In genomic region chr11:45424781-45425180, GRCh38 we compare ENCODE assay signal across 14 cellular contexts.
A peak's percentile ranks its signal among the peaks of the same experiment; 100 is the strongest.
DNase-seq lines count a peak whose midpoint lies in the region; ATAC-seq and TF ChIP-seq lines count a peak whose summit lies in the region.
"Had no signal": no experiment of that assay in that cellular context is flagged by ENCODE, and none has a peak within 500 bp of the region (broad histone marks: within the 10 kb centered on the region; RNA-seq: fewer than 3 reads in every experiment).

No MANE protein-coding gene starts in this region.

- H3K4me1 Mint-ChIP-seq in naive thymus-derived CD8-positive, alpha-beta T cell, result no peaks in the 10 kb centered on the region
- no peaks in the 10 kb centered on the region for H3K4me1 Mint-ChIP-seq in T-helper 17 cell
- H3K4me1 Mint-ChIP-seq: CD4-positive, CD25-positive, alpha-beta regulatory T cell had no signal

- peak; percentile 24 for ATAC-seq in aorta (ENCODE audit: low FRiP score)
- ATAC-seq in naive thymus-derived CD8-positive, alpha-beta T cell, result no peak
- ATAC-seq in T-helper 17 cell, result no peak

- H3K27me3 Mint-ChIP-seq in naive thymus-derived CD8-positive, alpha-beta T cell, result peaks cover 8 to 54% (median 34%) of the 10 kb centered on the region in 5 donors
- H3K27me3 Mint-ChIP-seq in T-helper 17 cell, result peaks cover 55% of the 10 kb centered on the region

- H3K4me3 ChIP-seq in ascending aorta (no peak overlapping the region), dorsolateral prefrontal cortex (no peak overlapping the region), aorta (ENCODE audit: low read length in 2 of 2) (no peak overlapping the region)
- H3K4me3 ChIP-seq: BLaER1 treated with 17β-estradiol and CSF1 and Interleukin-3, amounts not matched to agents 10 nM and 100 nM had no signal

- POLR2A ChIA-PET in naive thymus-derived CD8-positive, alpha-beta T cell (lab: Charles Lee), result no interaction called here

- no peaks in the 10 kb centered on the region for H3K27me3 ChIP-seq in ascending aorta
- H3K27me3 ChIP-seq in dorsolateral prefrontal cortex, result peaks cover 0 to 8% (median 0%) of the 10 kb centered on the region in 45 donors
- no peaks in the 10 kb centered on the region for H3K27me3 ChIP-seq in aorta (ENCODE audit: control insufficient read depth in 1 of 2, insufficient read depth in 2 of 2, low read length in 1 of 2)
- H3K27me3 ChIP-seq: BLaER1 treated with 17β-estradiol and CSF1 and Interleukin-3, amounts not matched to agents 10 nM and 100 nM had no signal

- intact Hi-C loops in ascending aorta (cut with DNase I), result no loop called here
- intact Hi-C loops in dorsolateral prefrontal cortex (cut with DNase I), result no loop called here
- intact Hi-C loops in posterior vena cava (cut with DNase I), result no loop called here
- intact Hi-C loops in aorta (cut with DNase I), result no loop called here
- intact Hi-C loops in head of caudate nucleus (cut with DNase I), result no loop called here

- H3K36me3 Mint-ChIP-seq in naive thymus-derived CD8-positive, alpha-beta T cell, result no peaks in the 10 kb centered on the region
- H3K36me3 Mint-ChIP-seq in T-helper 17 cell (ENCODE audit: low read depth), result no peaks in the 10 kb centered on the region
- H3K36me3 Mint-ChIP-seq: CD4-positive, CD25-positive, alpha-beta regulatory T cell had no signal

- H3K9me3 ChIP-seq in ascending aorta (no peaks in the 10 kb centered on the region), aorta (ENCODE audit: control insufficient read depth, low read length) (no peaks in the 10 kb centered on the region), T-helper 17 cell (ENCODE audit: control insufficient read depth, low read length, poor library complexity, severe bottlenecking) (no peaks in the 10 kb centered on the region)

- peaks cover 10 to 26% of the 10 kb centered on the region in 2 donors for H3K4me1 ChIP-seq in ascending aorta
- H3K4me1 ChIP-seq in aorta (ENCODE audit: control insufficient read depth in 1 of 2, insufficient read depth in 2 of 2, low read length in 2 of 2), result no peaks in the 10 kb centered on the region
- H3K4me1 ChIP-seq: BLaER1 treated with 17β-estradiol and CSF1 and Interleukin-3, amounts not matched to agents 10 nM and 100 nM had no signal

- H3K4me3 Mint-ChIP-seq in naive thymus-derived CD8-positive, alpha-beta T cell, result no peak overlapping the region
- H3K4me3 Mint-ChIP-seq in T-helper 17 cell, result no peak overlapping the region
- H3K4me3 Mint-ChIP-seq: CD4-positive, CD25-positive, alpha-beta regulatory T cell; H9 had no signal

- H3K9me3 Mint-ChIP-seq in naive thymus-derived CD8-positive, alpha-beta T cell, result peaks cover 0 to 2% (median 0%) of the 10 kb centered on the region in 9 donors
- H3K9me3 Mint-ChIP-seq: H9 had no signal

- WGBS in aorta, 2 donors, result 8 to 12% methylated on average over 5 of the region's 5 CpGs

- H3K36me3 ChIP-seq in ascending aorta, result no peaks in the 10 kb centered on the region
- no peaks in the 10 kb centered on the region for H3K36me3 ChIP-seq in aorta (ENCODE audit: control insufficient read depth in 1 of 2, insufficient read depth in 2 of 2, low read length in 1 of 2)
- H3K36me3 ChIP-seq: BLaER1 treated with 17β-estradiol and CSF1 and Interleukin-3, amounts not matched to agents 10 nM and 100 nM had no signal

- DNase-seq in ascending aorta (ENCODE audit: low spot score in 2 of 2), result peak in 1 of 2 donors; percentile 52
- no peak for DNase-seq in dorsolateral prefrontal cortex
- peak; percentile 50 for DNase-seq in posterior vena cava (ENCODE audit: low spot score)
- no peak for DNase-seq in aorta
- no peak for DNase-seq in naive thymus-derived CD8-positive, alpha-beta T cell
- DNase-seq in head of caudate nucleus, result no peak
- no peak for DNase-seq in T-helper 17 cell
- DNase-seq: ACHN; CD4-positive, CD25-positive, alpha-beta regulatory T cell; DMS53; GF-D8; GOT3; H9 had no signal

- no peak overlapping the region for H3K27ac Mint-ChIP-seq in naive thymus-derived CD8-positive, alpha-beta T cell
- no peak overlapping the region for H3K27ac Mint-ChIP-seq in T-helper 17 cell
- H3K27ac Mint-ChIP-seq: CD4-positive, CD25-positive, alpha-beta regulatory T cell had no signal

- peak overlapping the region; percentile 67 to 75 for H3K27ac ChIP-seq in ascending aorta
- peak overlapping the region in 48 of 59 donors; percentile 1 to 83 (median 61) for H3K27ac ChIP-seq in dorsolateral prefrontal cortex
- peak overlapping the region; percentile 61 to 87 for H3K27ac ChIP-seq in aorta (ENCODE audit: low read depth in 1 of 2, low read length in 2 of 2)
- H3K27ac ChIP-seq: BLaER1 treated with 17β-estradiol and CSF1 and Interleukin-3, amounts not matched to agents 10 nM and 100 nM had no signal

- TF ChIP-seq CTCF in ascending aorta (IDR thresholded peaks at IDR 0.05), result no peak
- no peak for TF ChIP-seq CTCF in dorsolateral prefrontal cortex (IDR thresholded peaks at IDR 0.05 in 54 of 56, conservative IDR thresholded peaks at IDR 0.05 in 2 of 56; ENCODE audit: low read depth in 1 of 56, partially characterized antibody in 56 of 56)
